Comparison of ENCODE assay signal across 23 cellular contexts in the genomic region with DNA sequence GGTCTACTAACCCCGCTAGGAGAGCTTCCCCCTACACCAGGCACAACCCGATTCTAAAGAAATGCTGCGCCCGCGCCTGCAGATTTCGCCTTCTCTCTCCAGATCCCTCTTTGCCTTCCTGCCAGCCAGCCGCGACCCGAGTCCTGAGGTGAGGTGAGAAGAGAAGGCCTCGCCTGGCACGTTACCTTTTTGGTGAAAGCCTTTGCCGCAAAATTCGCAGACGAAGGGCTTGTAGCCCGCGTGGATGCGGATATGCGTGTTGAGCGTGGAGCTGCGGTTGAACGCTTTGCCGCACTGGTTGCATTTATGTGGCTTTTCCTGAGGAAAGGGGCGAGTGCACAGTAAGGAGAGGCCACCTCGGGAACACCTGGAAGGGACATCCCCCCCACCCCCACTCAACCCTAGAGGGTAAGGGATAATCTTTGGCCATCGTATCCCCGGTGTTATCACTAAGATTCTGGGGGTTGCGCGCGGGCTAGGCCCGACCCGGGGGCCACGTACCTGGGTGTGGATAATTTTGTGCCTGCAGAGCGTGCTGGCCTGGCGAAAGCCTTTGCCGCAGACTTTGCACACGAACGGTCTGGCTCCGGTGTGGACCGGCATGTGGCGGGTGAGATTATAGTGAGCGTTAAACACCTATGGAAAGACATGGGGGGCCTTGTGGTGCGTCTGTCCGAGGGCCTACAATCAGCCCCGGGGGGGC. TPM values are rescaled to one million over a fixed set of nuclear protein-coding genes. Genes with fewer than 3 reads are reported as not detected.
DNase-seq lines count a peak whose midpoint lies in the region; FAIRE-seq and TF ChIP-seq lines count a peak whose summit lies in the region.
"Had no signal": no experiment of that assay in that cellular context is flagged by ENCODE, and none has a peak within 500 bp of the region (broad histone marks: within the 10 kb centered on the region; RNA-seq: fewer than 3 reads in every experiment).

No MANE protein-coding gene starts in this region.

- H3K9me3 ChIP-seq in HUES64 (ENCODE audit: insufficient read depth, low read depth, low read length) (no peaks in the 10 kb centered on the region), endothelial cell of umbilical vein (replicated peaks; ENCODE audit: control insufficient read depth, insufficient read depth, low read length) (no peaks in the 10 kb centered on the region), neural progenitor cell (ENCODE audit: low read depth) (no peaks in the 10 kb centered on the region)
- H3K9me3 ChIP-seq: A549, neutrophil had no signal

- CTCF ChIA-PET in endothelial cell of umbilical vein (lab: Charles Lee) = no interaction called here

- intact Hi-C loops in activated CD4-positive, alpha-beta T cell treated with anti-CD3 and anti-CD28 coated beads, Interleukin-2, amount 10 ng/mL, durations not matched to agents 24 days and 14 days (cut with micrococcal nuclease) = loop anchor here (10.0 kb wide), 2 partner anchors 504 to 806 kb away; a partner anchor contains a TSS
- intact Hi-C loops in endothelial cell of umbilical vein (cut with micrococcal nuclease) = no loop called here

- no peak for FAIRE-seq in endothelial cell of umbilical vein (lab: Jason Lieb, UNC)
- FAIRE-seq: A549, GM12878 had no signal

- WGBS in HUES64 = 3% methylated on average over 43 of the region's 44 CpGs

- dilution Hi-C loops in endothelial cell of umbilical vein (cut with MboI; ENCODE audit: extremely low pct_ligation_motif_present, low sequenced_read_pairs) = no loop called here

- H4K20me1 ChIP-seq in endothelial cell of umbilical vein (replicated peaks; ENCODE audit: control insufficient read depth, extremely low read depth, insufficient read depth, low read length) (no peaks in the 10 kb centered on the region), neural progenitor cell (ENCODE audit: low read depth) (peaks cover 95% of the 10 kb centered on the region)
- H4K20me1 ChIP-seq: BLaER1 had no signal

- H2AFZ ChIP-seq in endothelial cell of umbilical vein (ENCODE audit: low read depth, low read length) = no peak overlapping the region
- H2AFZ ChIP-seq in neural progenitor cell (replicated peaks) = no peak overlapping the region

- H3K4me3 ChIP-seq in HUES64 (ENCODE audit: low read length) = peak overlapping the region; percentile 24
- no peak overlapping the region for H3K4me3 ChIP-seq in endothelial cell of umbilical vein (replicated peaks in 1 of 3; ENCODE audit: insufficient read depth in 1 of 3, low read depth in 1 of 3, low read length in 3 of 3)
- H3K4me3 ChIP-seq in neural progenitor cell = peak overlapping the region; percentile 46
- H3K4me3 ChIP-seq: A549, BLaER1, GM12878 had no signal

- H3K79me2 ChIP-seq in endothelial cell of umbilical vein (ENCODE audit: control insufficient read depth, insufficient read depth, low read length) (no peaks in the 10 kb centered on the region), neural progenitor cell (ENCODE audit: low read depth) (no peaks in the 10 kb centered on the region)

- no peak for TF ChIP-seq POLR2A in endothelial cell of umbilical vein (IDR thresholded peaks at IDR 0.05; ENCODE audit: low read depth, low read length)

- H3K36me3 Mint-ChIP-seq in activated CD4-positive, alpha-beta T cell treated with anti-CD3 and anti-CD28 coated beads, Interleukin-2, amount 10 ng/mL, durations not matched to agents 24 days and 14 days (ENCODE audit: low read depth) = no peaks in the 10 kb centered on the region
- peaks cover 11% of the 10 kb centered on the region for H3K36me3 Mint-ChIP-seq in neural progenitor cell
- H3K36me3 Mint-ChIP-seq: mesothelial cell of epicardium had no signal

- H3K4me1 Mint-ChIP-seq in activated CD4-positive, alpha-beta T cell treated with anti-CD3 and anti-CD28 coated beads, Interleukin-2, amount 10 ng/mL, durations not matched to agents 24 days and 14 days = no peaks in the 10 kb centered on the region
- peaks cover 69% of the 10 kb centered on the region for H3K4me1 Mint-ChIP-seq in neural progenitor cell

- POLR2A ChIA-PET in endothelial cell of umbilical vein (lab: Charles Lee) = no interaction called here

- BruUV-seq in endothelial cell of umbilical vein (replicated peaks; lab: Mats Ljungman, UMichigan) = no TSS peak

- peaks cover 100% of the 10 kb centered on the region for H3K27me3 ChIP-seq in HUES64 (ENCODE audit: insufficient read depth, low read length)
- peaks cover 87 to 99% of the 10 kb centered on the region in 2 experiments for H3K27me3 ChIP-seq in endothelial cell of umbilical vein (ENCODE audit: control insufficient read depth in 2 of 2, insufficient read depth in 2 of 2, low read length in 2 of 2)
- peaks cover 100% of the 10 kb centered on the region for H3K27me3 ChIP-seq in neural progenitor cell

- H3K9me3 Mint-ChIP-seq in activated CD4-positive, alpha-beta T cell treated with anti-CD3 and anti-CD28 coated beads, Interleukin-2, amount 10 ng/mL, durations not matched to agents 24 days and 14 days = peaks cover 14% of the 10 kb centered on the region
- peaks cover 4% of the 10 kb centered on the region for H3K9me3 Mint-ChIP-seq in neural progenitor cell
- H3K9me3 Mint-ChIP-seq: mesothelial cell of epicardium had no signal

- H3K36me3 ChIP-seq in HUES64 (ENCODE audit: insufficient read depth, low read length) = no peaks in the 10 kb centered on the region
- no peaks in the 10 kb centered on the region for H3K36me3 ChIP-seq in endothelial cell of umbilical vein (ENCODE audit: control insufficient read depth in 2 of 2, extremely low read depth in 1 of 2, insufficient read depth in 2 of 2, low read length in 2 of 2)
- H3K36me3 ChIP-seq in neural progenitor cell = no peaks in the 10 kb centered on the region
- H3K36me3 ChIP-seq: BLaER1, neutrophil had no signal

- H3K27ac ChIP-seq in HUES64 (ENCODE audit: low read depth, low read length) (no peak overlapping the region), endothelial cell of umbilical vein (ENCODE audit: insufficient read depth, low read depth, low read length) (no peak overlapping the region), neural progenitor cell (no peak overlapping the region)
- H3K27ac ChIP-seq: A549, BLaER1, neutrophil had no signal

- no peak for DNase-seq in activated CD4-positive, alpha-beta T cell treated with anti-CD3 and anti-CD28 coated beads, Interleukin-2, amount 10 ng/mL, durations not matched to agents 24 days and 14 days
- no peak for DNase-seq in activated CD4-positive, alpha-beta T cell treated with anti-CD3 and anti-CD28 coated beads for 4 hours
- DNase-seq in endothelial cell of umbilical vein (ENCODE audit: low read depth, low spot score) (no peak), neural progenitor cell (ENCODE audit: low spot score) (peak; percentile 65), foreskin melanocyte (no peak), OCI-M1 (lab: John Stamatoyannopoulos, UW) (no peak), SW480 (ENCODE audit: low spot score) (no peak)
- DNase-seq: activated naive CD4-positive, alpha-beta T cell treated with Interleukin-2 at 50 U/mL for 16 hours; GDM1; HCEC 1CT; hypothalamus; IMR-90; left colon; NCI-H1436; NCI-H524 treated with DMSO at 0.1 percent for 48 hours; SHP77 treated with DMSO at 0.1 percent for 48 hours had no signal

- H3K4me1 ChIP-seq in HUES64 (ENCODE audit: insufficient read depth, low read length) (peaks cover 63% of the 10 kb centered on the region), endothelial cell of umbilical vein (ENCODE audit: control insufficient read depth, extremely low read depth, insufficient read depth, low read length) (no peaks in the 10 kb centered on the region), neural progenitor cell (peaks cover 79% of the 10 kb centered on the region)
- H3K4me1 ChIP-seq: BLaER1 had no signal

- H3K9ac ChIP-seq in HUES64 (ENCODE audit: low read depth, low read length) (no peak overlapping the region), endothelial cell of umbilical vein (replicated peaks; ENCODE audit: extremely low read depth, insufficient read depth, low read length) (no peak overlapping the region), neural progenitor cell (no peak overlapping the region)
- H3K9ac ChIP-seq: BLaER1 had no signal

- H3K4me3 Mint-ChIP-seq in activated CD4-positive, alpha-beta T cell treated with anti-CD3 and anti-CD28 coated beads, Interleukin-2, amount 10 ng/mL, durations not matched to agents 24 days and 14 days = no peak overlapping the region
- H3K4me3 Mint-ChIP-seq in neural progenitor cell = peak overlapping the region; percentile 90
- H3K4me3 Mint-ChIP-seq: mesothelial cell of epicardium had no signal

- no peak overlapping the region for H3K4me2 ChIP-seq in endothelial cell of umbilical vein (ENCODE audit: insufficient read depth, low read length)
- H3K4me2 ChIP-seq in neural progenitor cell = peak overlapping the region; percentile 81
- H3K4me2 ChIP-seq: BLaER1 had no signal

- peaks cover 84% of the 10 kb centered on the region for H3F3A ChIP-seq in neural progenitor cell (ENCODE audit: low read depth)

- TF ChIP-seq CTCF in endothelial cell of umbilical vein (IDR thresholded peaks at IDR 0.05; ENCODE audit: extremely low read depth in 1 of 2, insufficient read depth in 1 of 2, low read depth in 1 of 2, low read length in 2 of 2) = no peak
- TF ChIP-seq CTCF in neural progenitor cell (IDR thresholded peaks at IDR 0.05) = no peak

- H3K27me3 Mint-ChIP-seq in activated CD4-positive, alpha-beta T cell treated with anti-CD3 and anti-CD28 coated beads, Interleukin-2, amount 10 ng/mL, durations not matched to agents 24 days and 14 days = peaks cover 83% of the 10 kb centered on the region
- peaks cover 88% of the 10 kb centered on the region for H3K27me3 Mint-ChIP-seq in neural progenitor cell (ENCODE audit: insufficient read depth, low read depth)

- no peaks in the 10 kb centered on the region for H3K9me1 ChIP-seq in endothelial cell of umbilical vein (replicated peaks; ENCODE audit: control insufficient read depth, extremely low read depth, insufficient read depth, low read length)

- H3K27ac Mint-ChIP-seq in activated CD4-positive, alpha-beta T cell treated with anti-CD3 and anti-CD28 coated beads, Interleukin-2, amount 10 ng/mL, durations not matched to agents 24 days and 14 days = peak overlapping the region; percentile 69
- H3K27ac Mint-ChIP-seq in neural progenitor cell = peak overlapping the region; percentile 86
- H3K27ac Mint-ChIP-seq: mesothelial cell of epicardium had no signal

RNA-seq across cellular contexts. Expression of a gene that starts 2.2 kb away (rescaled TPM):
- not detected in 2 replicates for total RNA-seq in activated CD4-positive, alpha-beta T cell treated with anti-CD3 and anti-CD28 coated beads, Interleukin-2, amount 10 ng/mL, durations not matched to agents 24 days and 14 days
- 0.35 TPM for polyA plus RNA-seq in HUES64 (2013, experiment 1 of 2)
- polyA plus RNA-seq in HUES64 (2013, experiment 2 of 2) = 0.44 TPM
- not detected in 2 replicates for total RNA-seq in endothelial cell of umbilical vein
- not detected in 2 replicates for polyA plus RNA-seq in endothelial cell of umbilical vein
- polyA plus RNA-seq in endothelial cell of umbilical vein (2011; cell fraction: cytosol; rRNA removed) = not detected in 2 replicates
- not detected in 2 replicates for polyA plus RNA-seq in endothelial cell of umbilical vein (2011; cell fraction: nucleus; rRNA removed)
- not detected in 2 replicates for polyA plus RNA-seq in endothelial cell of umbilical vein (2012)
- not detected in 2 replicates for polyA minus RNA-seq in endothelial cell of umbilical vein
- polyA minus RNA-seq in endothelial cell of umbilical vein (2011; cell fraction: cytosol; rRNA and poly(A)+ RNA removed) = not detected
- polyA minus RNA-seq in endothelial cell of umbilical vein (2011; cell fraction: nucleus; rRNA and poly(A)+ RNA removed) = not detected in 2 replicates
- total RNA-seq in neural progenitor cell (ENCODE audit: low replicate concordance) = 7.6 and 9.1 TPM in 2 replicates
- total RNA-seq: GM12878, IMR-90, left colon, MCF 10A, mesothelial cell of epicardium had no signal
- polyA plus RNA-seq: A549, GM12878, IMR-90 had no signal

Comparison
In these comparisons a context has a peak if more than half of its experiments do, and no peak if none do; other contexts are left out.
1. H3K4me3 ChIP-seq: peak in HUES64 (single experiment) and neural progenitor cell (single experiment); none in endothelial cell of umbilical vein (0 of 3).